Comparison of ENCODE assay signal across 8 cellular contexts in the genomic region with DNA sequence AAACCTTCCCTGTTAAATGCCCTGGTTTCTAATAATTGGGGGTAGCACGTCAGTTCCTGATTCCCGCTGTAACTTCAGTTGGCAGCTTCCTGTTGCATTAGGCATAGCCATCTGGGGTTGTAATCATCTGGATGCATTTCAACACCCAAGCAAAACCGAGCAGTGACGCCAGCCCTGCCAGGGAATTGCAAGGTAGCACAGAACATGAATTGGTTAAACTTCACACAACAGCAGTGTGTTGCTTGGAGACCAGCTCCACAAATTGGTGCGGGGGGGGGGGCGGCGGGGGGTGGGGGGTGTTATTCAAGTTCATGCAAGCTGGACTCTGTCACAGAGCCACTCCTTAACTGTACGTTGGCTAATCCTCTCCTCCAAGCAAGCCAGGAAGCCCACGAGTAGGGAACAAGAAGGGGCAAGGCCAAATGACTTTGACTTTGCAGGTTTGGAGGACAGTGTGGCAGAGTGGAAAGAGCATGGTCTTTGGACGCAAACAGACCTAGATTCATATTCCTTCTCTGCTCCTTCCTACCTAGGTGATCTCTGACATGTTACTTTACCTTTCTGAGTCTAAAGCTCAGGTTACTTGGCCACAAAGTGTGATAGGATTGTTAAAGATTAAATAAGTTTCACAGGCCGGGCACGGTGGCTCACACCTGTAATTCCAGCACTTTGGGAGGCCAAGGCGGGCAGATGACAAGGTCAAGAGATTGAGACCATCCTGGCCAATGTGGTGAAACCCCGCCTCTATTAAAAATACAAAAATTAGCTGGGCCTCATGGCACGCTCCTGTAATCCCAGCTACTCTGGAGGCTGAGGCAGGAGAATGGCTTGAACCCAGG. TPM values are rescaled to one million over a fixed set of nuclear protein-coding genes. Genes with fewer than 3 reads are reported as not detected.
DNase-seq lines count a peak whose midpoint lies in the region; ATAC-seq and TF ChIP-seq lines count a peak whose summit lies in the region.

No MANE protein-coding gene starts in this region.

- H3K4me3 ChIP-seq in AG09309 (ENCODE audit: control insufficient read depth, low read depth, low read length) (no peak overlapping the region), fibroblast of mammary gland (ENCODE audit: control insufficient read depth, low read depth, low read length) (no peak overlapping the region), neuronal stem cell (ENCODE audit: low read length in 2 of 2) (no peak overlapping the region)

- H2AK5ac ChIP-seq in neuronal stem cell (ENCODE audit: low read depth, low read length), result no peak overlapping the region

- no peak overlapping the region for H2BK12ac ChIP-seq in neuronal stem cell (ENCODE audit: low read length)

- no peak overlapping the region for H3K4ac ChIP-seq in neuronal stem cell (ENCODE audit: low read length)

- no peak overlapping the region for H3K14ac ChIP-seq in neuronal stem cell (ENCODE audit: low read length)

- peaks cover 0 to 6% of the 10 kb centered on the region in 2 donors for H3K4me1 ChIP-seq in neuronal stem cell (ENCODE audit: control insufficient read depth in 2 of 2, insufficient read depth in 1 of 2, low read depth in 1 of 2, low read length in 2 of 2)

- peak overlapping the region; percentile 12 for H2AFZ ChIP-seq in neuronal stem cell (ENCODE audit: low read length)

- no peaks in the 10 kb centered on the region for H3K9me3 ChIP-seq in neuronal stem cell (replicated peaks in 1 of 2; ENCODE audit: control insufficient read depth in 2 of 2, insufficient read depth in 1 of 2, low read depth in 1 of 2, low read length in 2 of 2)

- no CpG with 5 or more reads among the region's 15 CpGs for WGBS in neuronal stem cell (ENCODE audit: extremely low coverage in 2 of 2, insufficient read length in 2 of 2, insufficient replicate concordance in 1 of 2), 2 donors

- H3K36me3 ChIP-seq in neuronal stem cell (replicated peaks in 1 of 2; ENCODE audit: control insufficient read depth in 2 of 2, insufficient read depth in 2 of 2, low read length in 2 of 2), result no peaks in the 10 kb centered on the region

- H2BK120ac ChIP-seq in neuronal stem cell (ENCODE audit: low read depth, low read length), result no peak overlapping the region

- H3K9ac ChIP-seq in neuronal stem cell (ENCODE audit: low read depth, low read length, poor library complexity), result peak overlapping the region; percentile 47

- no peak overlapping the region for H3K18ac ChIP-seq in neuronal stem cell (ENCODE audit: low read length)

- no peak for TF ChIP-seq CTCF in AG09309 (IDR thresholded peaks at IDR 0.05; ENCODE audit: control insufficient read depth, insufficient read depth, low read depth, low read length, missing control alignments)
- TF ChIP-seq CTCF in fibroblast of mammary gland (conservative IDR thresholded peaks at IDR 0.05; ENCODE audit: control insufficient read depth, insufficient read depth, low read depth, low read length), result no peak

- no peak overlapping the region for H4K91ac ChIP-seq in neuronal stem cell (ENCODE audit: low read depth, low read length, poor library complexity)

- no peak overlapping the region for H4K8ac ChIP-seq in neuronal stem cell (ENCODE audit: low read depth, low read length)

- H3K27ac ChIP-seq in neuronal stem cell (replicated peaks; ENCODE audit: low read length), result no peak overlapping the region

- H3K23ac ChIP-seq in neuronal stem cell (ENCODE audit: low read depth, low read length, poor library complexity), result no peak overlapping the region

- H3K27me3 ChIP-seq in neuronal stem cell (ENCODE audit: control insufficient read depth in 3 of 3, insufficient read depth in 3 of 3, low read depth in 1 of 3, low read length in 3 of 3), result peaks cover 0 to 9% (median 0%) of the 10 kb centered on the region in 3 experiments

- H3K79me1 ChIP-seq in neuronal stem cell (ENCODE audit: low read depth, low read length), result no peaks in the 10 kb centered on the region

- no peak overlapping the region for H2BK15ac ChIP-seq in neuronal stem cell (ENCODE audit: low read length)

- DNase-seq in AG09309 (ENCODE audit: low read depth) (peak; percentile 72), HuH-7.5 (ENCODE audit: low spot score) (peak; percentile 41), SW480 (ENCODE audit: low spot score) (peak; percentile 49), fibroblast of mammary gland (ENCODE audit: low read depth) (peak; percentile 93), neuronal stem cell (ENCODE audit: low spot score) (no peak)

- no peak overlapping the region for H2BK5ac ChIP-seq in neuronal stem cell (ENCODE audit: low read length)

- H3K4me2 ChIP-seq in neuronal stem cell (ENCODE audit: insufficient read depth, low read length, poor library complexity, severe bottlenecking), result no peak overlapping the region

- ATAC-seq in HG02759 (IDR thresholded peaks at IDR 0.05; ENCODE audit: unreplicated experiment) (no peak), GM18858 (IDR thresholded peaks at IDR 0.05; ENCODE audit: unreplicated experiment) (no peak), HG03045 (IDR thresholded peaks at IDR 0.05; ENCODE audit: unreplicated experiment) (no peak)

RNA-seq across cellular contexts. Expression of gene LAX1, which starts 4.7 kb away (rescaled TPM):
- not detected for polyA plus RNA-seq in neuronal stem cell (2013, experiment 1 of 2)
- polyA plus RNA-seq in neuronal stem cell (2013, experiment 2 of 2), result not detected

RNA-seq across cellular contexts. Expression of gene ZBED6, which starts 25.7 kb away (rescaled TPM):
- polyA plus RNA-seq in neuronal stem cell (2013, experiment 1 of 2), result 10.9 TPM
- polyA plus RNA-seq in neuronal stem cell (2013, experiment 2 of 2), result 10.4 TPM

RNA-seq across cellular contexts. Expression of gene ZC3H11A, which starts 25.7 kb away (rescaled TPM):
- polyA plus RNA-seq in neuronal stem cell (2013, experiment 1 of 2), result 70.6 TPM
- polyA plus RNA-seq in neuronal stem cell (2013, experiment 2 of 2), result 72.8 TPM
